ENCODE assay signal across 10 cellular contexts in the genomic region with DNA sequence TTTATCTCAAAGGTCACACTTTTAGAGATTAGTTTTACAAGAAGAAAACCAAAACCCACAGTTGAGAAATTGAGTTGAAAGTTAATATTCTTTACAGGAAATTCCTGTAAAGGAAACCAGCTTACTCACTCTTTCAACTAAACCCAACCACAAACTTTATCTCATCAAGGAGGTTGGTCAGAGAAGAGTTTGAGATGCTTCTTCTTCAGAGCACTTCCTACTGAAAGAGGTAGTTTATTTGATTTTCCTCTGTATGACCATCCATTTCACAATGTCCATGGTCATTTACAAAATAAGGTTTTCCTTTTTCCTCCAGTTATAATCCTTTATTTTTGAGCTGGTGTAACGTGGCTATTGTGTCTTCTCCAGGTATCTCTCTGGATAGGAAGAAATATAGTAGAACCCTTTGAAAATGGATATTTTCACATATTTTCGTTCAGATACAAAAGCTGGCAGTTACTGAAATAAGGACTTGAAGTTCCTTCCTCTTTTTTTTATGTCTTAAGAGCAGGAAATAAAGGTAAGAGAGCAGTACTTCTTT. TPM values are rescaled to one million over a fixed set of nuclear protein-coding genes. Genes with fewer than 3 reads are reported as not detected.
DNase-seq lines count a peak whose midpoint lies in the region; ATAC-seq and TF ChIP-seq lines count a peak whose summit lies in the region.
"Had no signal": no experiment of that assay in that cellular context is flagged by ENCODE, and none has a peak within 500 bp of the region (broad histone marks: within the 10 kb centered on the region; RNA-seq: fewer than 3 reads in every experiment).

No MANE protein-coding gene starts in this region.

- no peak for TF ChIP-seq EP300 in SK-N-SH (IDR thresholded peaks at IDR 0.05; ENCODE audit: borderline replicate concordance in 1 of 2, low read depth in 1 of 2, low read length in 1 of 2)

- peak overlapping the region; percentile 66 for H3K4me3 Mint-ChIP-seq in activated CD4-positive, alpha-beta T cell treated with anti-CD3 and anti-CD28 coated beads, Interleukin-2, amount 10 ng/mL, durations not matched to agents 7 days and 5 days
- peak overlapping the region; percentile 68 for H3K4me3 Mint-ChIP-seq in T-helper 17 cell
- no peak overlapping the region for H3K4me3 Mint-ChIP-seq in stimulated activated naive B cell treated with anti-CD40 and anti-IgM and Interleukin-4, amounts not matched to agents 10 μg/mL and 1 μg/mL and 100 μg/mL, for 72 hours
- H3K4me3 Mint-ChIP-seq: dendritic cell treated with granulocyte-macrophage colony-stimulating factor and Interleukin-4, amounts not matched to agents 40 ng/mL and 50 ng/mL, for 4 days had no signal

- H3K4me2 ChIP-seq in SK-N-SH (no peak overlapping the region), neuronal stem cell (ENCODE audit: insufficient read depth, low read length, poor library complexity, severe bottlenecking) (no peak overlapping the region)

- no peak overlapping the region for H2BK120ac ChIP-seq in neuronal stem cell (ENCODE audit: low read depth, low read length)

- H2AFZ ChIP-seq in SK-N-SH (ENCODE audit: low read depth): no peak overlapping the region
- H2AFZ ChIP-seq in neuronal stem cell (ENCODE audit: low read length): no peak overlapping the region

- H2AK5ac ChIP-seq in neuronal stem cell (ENCODE audit: low read depth, low read length): no peak overlapping the region

- no peaks in the 10 kb centered on the region for H3K4me1 ChIP-seq in SK-N-SH (ENCODE audit: control insufficient read depth in 1 of 2, insufficient read depth in 2 of 2, low read depth in 1 of 2, low read length in 1 of 2)
- no peaks in the 10 kb centered on the region for H3K4me1 ChIP-seq in neuronal stem cell (ENCODE audit: control insufficient read depth in 2 of 2, insufficient read depth in 1 of 2, low read depth in 1 of 2, low read length in 2 of 2)

- DNase-seq in activated CD4-positive, alpha-beta T cell treated with anti-CD3 and anti-CD28 coated beads, Interleukin-2, amount 10 ng/mL, durations not matched to agents 7 days and 5 days: peak; percentile 33
- no peak for DNase-seq in activated CD4-positive, alpha-beta T cell treated with anti-CD3 and anti-CD28 coated beads, Interleukin-2, amount 50 U/mL, for 48 hours
- DNase-seq in T-helper 17 cell: no peak
- DNase-seq in stimulated activated naive B cell treated with anti-CD40 and anti-IgM and Interleukin-4, amounts not matched to agents 10 μg/mL and 1 μg/mL and 100 μg/mL, for 72 hours: no peak
- DNase-seq in SK-N-SH: no peak
- DNase-seq in SHP77 treated with DMSO at 0.1 percent for 48 hours (lab: John Stamatoyannopoulos, UW): no peak
- no peak for DNase-seq in neuronal stem cell (ENCODE audit: low spot score)

- H2BK5ac ChIP-seq in neuronal stem cell (ENCODE audit: low read length): no peak overlapping the region

- no peaks in the 10 kb centered on the region for H4K20me1 ChIP-seq in SK-N-SH (ENCODE audit: insufficient read depth)

- H3K36me3 ChIP-seq in SK-N-SH (replicated peaks in 1 of 2; ENCODE audit: control insufficient read depth in 1 of 2, insufficient read depth in 2 of 2, low read length in 1 of 2) (no peaks in the 10 kb centered on the region), neuronal stem cell (replicated peaks in 1 of 2; ENCODE audit: control insufficient read depth in 2 of 2, insufficient read depth in 2 of 2, low read length in 2 of 2) (no peaks in the 10 kb centered on the region)

- ATAC-seq in HG03097 (IDR thresholded peaks at IDR 0.05; ENCODE audit: low FRiP score, unreplicated experiment) (peak; percentile 79), T-helper 17 cell (peak; percentile 86)
- ATAC-seq in stimulated activated naive B cell treated with anti-CD40 and anti-IgM and Interleukin-4, amounts not matched to agents 10 μg/mL and 1 μg/mL and 100 μg/mL, for 72 hours (replicated peaks): peak; percentile 51 to 71

- H3K9me2 ChIP-seq in SK-N-SH: no peaks in the 10 kb centered on the region

- H3K9me3 ChIP-seq in T-helper 17 cell (ENCODE audit: control insufficient read depth, low read length, poor library complexity, severe bottlenecking) (no peaks in the 10 kb centered on the region), SK-N-SH (no peaks in the 10 kb centered on the region), neuronal stem cell (replicated peaks in 1 of 2; ENCODE audit: control insufficient read depth in 2 of 2, insufficient read depth in 1 of 2, low read depth in 1 of 2, low read length in 2 of 2) (no peaks in the 10 kb centered on the region)

- 2% methylated on average over 2 of the region's 2 CpGs for WGBS in SK-N-SH (ENCODE audit: low lambda C conversion rate)
- WGBS in neuronal stem cell (ENCODE audit: extremely low coverage in 2 of 2, insufficient read length in 2 of 2, insufficient replicate concordance in 1 of 2), 2 donors: no CpG with 5 or more reads among the region's 2 CpGs

- peaks cover 29% of the 10 kb centered on the region for H3K9me3 Mint-ChIP-seq in activated CD4-positive, alpha-beta T cell treated with anti-CD3 and anti-CD28 coated beads, Interleukin-2, amount 10 ng/mL, durations not matched to agents 7 days and 5 days
- H3K9me3 Mint-ChIP-seq in stimulated activated naive B cell treated with anti-CD40 and anti-IgM and Interleukin-4, amounts not matched to agents 10 μg/mL and 1 μg/mL and 100 μg/mL, for 72 hours: no peaks in the 10 kb centered on the region
- H3K9me3 Mint-ChIP-seq: dendritic cell treated with granulocyte-macrophage colony-stimulating factor and Interleukin-4, amounts not matched to agents 40 ng/mL and 50 ng/mL, for 4 days had no signal

- no peaks in the 10 kb centered on the region for H3K79me1 ChIP-seq in neuronal stem cell (ENCODE audit: low read depth, low read length)

- H3K23ac ChIP-seq in neuronal stem cell (ENCODE audit: low read depth, low read length, poor library complexity): no peak overlapping the region

- no peak overlapping the region for H3K9ac ChIP-seq in SK-N-SH
- H3K9ac ChIP-seq in neuronal stem cell (ENCODE audit: low read depth, low read length, poor library complexity): no peak overlapping the region

- H3K27ac ChIP-seq in SK-N-SH (ENCODE audit: low read depth in 2 of 2, low read length in 1 of 2) (no peak overlapping the region), neuronal stem cell (replicated peaks; ENCODE audit: low read length) (no peak overlapping the region)

- H2BK15ac ChIP-seq in neuronal stem cell (ENCODE audit: low read length): no peak overlapping the region

- H3K27ac Mint-ChIP-seq in activated CD4-positive, alpha-beta T cell treated with anti-CD3 and anti-CD28 coated beads, Interleukin-2, amount 10 ng/mL, durations not matched to agents 7 days and 5 days: peak overlapping the region; percentile 94
- peak overlapping the region; percentile 57 for H3K27ac Mint-ChIP-seq in T-helper 17 cell
- no peak overlapping the region for H3K27ac Mint-ChIP-seq in stimulated activated naive B cell treated with anti-CD40 and anti-IgM and Interleukin-4, amounts not matched to agents 10 μg/mL and 1 μg/mL and 100 μg/mL, for 72 hours
- H3K27ac Mint-ChIP-seq: dendritic cell treated with granulocyte-macrophage colony-stimulating factor and Interleukin-4, amounts not matched to agents 40 ng/mL and 50 ng/mL, for 4 days had no signal

- no peaks in the 10 kb centered on the region for H3F3A ChIP-seq in SK-N-SH (replicated peaks; ENCODE audit: insufficient read depth)

- H3K79me2 ChIP-seq in SK-N-SH (ENCODE audit: insufficient read depth): no peaks in the 10 kb centered on the region

- POLR2A ChIA-PET in activated CD4-positive, alpha-beta T cell treated with anti-CD3 and anti-CD28 coated beads, Interleukin-2, amount 10 ng/mL, durations not matched to agents 7 days and 5 days (lab: Charles Lee): no interaction called here
- POLR2A ChIA-PET in SK-N-SH (lab: Yijun Ruan, JAX): no interaction called here

- peaks cover 61% of the 10 kb centered on the region for H3K36me3 Mint-ChIP-seq in activated CD4-positive, alpha-beta T cell treated with anti-CD3 and anti-CD28 coated beads, Interleukin-2, amount 10 ng/mL, durations not matched to agents 7 days and 5 days (ENCODE audit: low read depth)
- H3K36me3 Mint-ChIP-seq in T-helper 17 cell (ENCODE audit: low read depth): no peaks in the 10 kb centered on the region
- H3K36me3 Mint-ChIP-seq in stimulated activated naive B cell treated with anti-CD40 and anti-IgM and Interleukin-4, amounts not matched to agents 10 μg/mL and 1 μg/mL and 100 μg/mL, for 72 hours: no peaks in the 10 kb centered on the region

- peaks cover 65% of the 10 kb centered on the region for H3K4me1 Mint-ChIP-seq in activated CD4-positive, alpha-beta T cell treated with anti-CD3 and anti-CD28 coated beads, Interleukin-2, amount 10 ng/mL, durations not matched to agents 7 days and 5 days
- peaks cover 44% of the 10 kb centered on the region for H3K4me1 Mint-ChIP-seq in T-helper 17 cell
- H3K4me1 Mint-ChIP-seq in stimulated activated naive B cell treated with anti-CD40 and anti-IgM and Interleukin-4, amounts not matched to agents 10 μg/mL and 1 μg/mL and 100 μg/mL, for 72 hours: peaks cover 9 to 30% of the 10 kb centered on the region in 2 donors

- no peak overlapping the region for H3K4me3 ChIP-seq in SK-N-SH (ENCODE audit: low read depth in 2 of 2, low read length in 1 of 2)
- H3K4me3 ChIP-seq in neuronal stem cell (ENCODE audit: low read length in 2 of 2): no peak overlapping the region

- no peak overlapping the region for H3K18ac ChIP-seq in neuronal stem cell (ENCODE audit: low read length)

- TF ChIP-seq CTCF in SK-N-SH (IDR thresholded peaks at IDR 0.05): no peak

- no peak overlapping the region for H3K14ac ChIP-seq in neuronal stem cell (ENCODE audit: low read length)

- CTCF ChIA-PET in activated CD4-positive, alpha-beta T cell treated with anti-CD3 and anti-CD28 coated beads, Interleukin-2, amount 10 ng/mL, durations not matched to agents 7 days and 5 days (lab: Charles Lee): interaction anchor here (0.7 to 2.7 kb wide), 4 partner anchors 12 to 167 kb away, joined by 3 to 10 read pairs (median 5); no protein-coding TSS in a partner anchor
- CTCF ChIA-PET in SK-N-SH (lab: Yijun Ruan, JAX): interaction anchor here (1.5 kb wide), 1 partner anchor 54 kb away, joined by 5 read pairs; no protein-coding TSS in a partner anchor

- TF ChIP-seq RAD21 in SK-N-SH (IDR thresholded peaks at IDR 0.05; ENCODE audit: low read length): no peak

- H2BK12ac ChIP-seq in neuronal stem cell (ENCODE audit: low read length): no peak overlapping the region

- no peaks in the 10 kb centered on the region for H3K27me3 Mint-ChIP-seq in activated CD4-positive, alpha-beta T cell treated with anti-CD3 and anti-CD28 coated beads, Interleukin-2, amount 10 ng/mL, durations not matched to agents 7 days and 5 days
- no peaks in the 10 kb centered on the region for H3K27me3 Mint-ChIP-seq in T-helper 17 cell
- no peaks in the 10 kb centered on the region for H3K27me3 Mint-ChIP-seq in stimulated activated naive B cell treated with anti-CD40 and anti-IgM and Interleukin-4, amounts not matched to agents 10 μg/mL and 1 μg/mL and 100 μg/mL, for 72 hours
- H3K27me3 Mint-ChIP-seq: dendritic cell treated with granulocyte-macrophage colony-stimulating factor and Interleukin-4, amounts not matched to agents 40 ng/mL and 50 ng/mL, for 4 days had no signal

- no peak overlapping the region for H4K91ac ChIP-seq in neuronal stem cell (ENCODE audit: low read depth, low read length, poor library complexity)

- H3K27me3 ChIP-seq in SK-N-SH (ENCODE audit: insufficient read depth) (peaks cover 7% of the 10 kb centered on the region; the same call in 1 of the 2 replicates), neuronal stem cell (ENCODE audit: control insufficient read depth in 3 of 3, insufficient read depth in 3 of 3, low read depth in 1 of 3, low read length in 3 of 3) (peaks cover 0 to 4% (median 0%) of the 10 kb centered on the region in 3 experiments)

- H3K4ac ChIP-seq in neuronal stem cell (ENCODE audit: low read length): no peak overlapping the region

- H4K8ac ChIP-seq in neuronal stem cell (ENCODE audit: low read depth, low read length): no peak overlapping the region

RNA-seq across cellular contexts. Expression of a gene that starts 4.5 kb away (rescaled TPM):
- total RNA-seq in activated CD4-positive, alpha-beta T cell treated with anti-CD3 and anti-CD28 coated beads, Interleukin-2, amount 10 ng/mL, durations not matched to agents 7 days and 5 days: 1 to 10 TPM; 3.8 TPM
- total RNA-seq in T-helper 17 cell: 1 to 10 TPM; 6.0 to 8.8 TPM
- not detected in 2 replicates for polyA plus RNA-seq in SK-N-SH (2012; rRNA removed)
- polyA plus RNA-seq in SK-N-SH (2012; cell fraction: cytosol; rRNA removed): not detected in 2 replicates
- polyA plus RNA-seq in SK-N-SH (2012; cell fraction: nucleus; rRNA removed): not detected in 2 replicates
- not detected for polyA plus RNA-seq in neuronal stem cell (2013, experiment 1 of 2)
- not detected for polyA plus RNA-seq in neuronal stem cell (2013, experiment 2 of 2)

RNA-seq across cellular contexts. Expression of a gene that starts 54.5 kb away (rescaled TPM):
- under 1 TPM; 0.07 to 0.10 TPM for total RNA-seq in activated CD4-positive, alpha-beta T cell treated with anti-CD3 and anti-CD28 coated beads, Interleukin-2, amount 10 ng/mL, durations not matched to agents 7 days and 5 days
- total RNA-seq in T-helper 17 cell: under 1 TPM; 0.12 to 0.18 TPM
- polyA plus RNA-seq in SK-N-SH (2012; rRNA removed): 0.07 and 0.11 TPM in 2 replicates
- 0.10 and 0.12 TPM in 2 replicates for polyA plus RNA-seq in SK-N-SH (2012; cell fraction: cytosol; rRNA removed)
- 0.15 TPM in 1 of 2 replicates, not detected in the other for polyA plus RNA-seq in SK-N-SH (2012; cell fraction: nucleus; rRNA removed)
- not detected for polyA plus RNA-seq in neuronal stem cell (2013, experiment 1 of 2)
- polyA plus RNA-seq in neuronal stem cell (2013, experiment 2 of 2): not detected
- total RNA-seq: NCI-H460 had no signal

Comparison
In these comparisons a context has a peak if more than half of its experiments do, and no peak if none do; other contexts are left out.
1. H3K4me3 Mint-ChIP-seq: peak in activated CD4-positive, alpha-beta T cell treated with anti-CD3 and anti-CD28 coated beads, Interleukin-2, amount 10 ng/mL, durations not matched to agents 7 days and 5 days (single experiment) and T-helper 17 cell (single experiment); none in stimulated activated naive B cell treated with anti-CD40 and anti-IgM and Interleukin-4, amounts not matched to agents 10 μg/mL and 1 μg/mL and 100 μg/mL, for 72 hours (0 of 2).
2. Peak in every context shown above with its lines, with median percentiles within 50 percentile points of each other: ATAC-seq.